Comparison of ENCODE assay signal across 16 cellular contexts in genomic region chr10:23156447-23157150, GRCh38. TPM values are rescaled to one million over a fixed set of nuclear protein-coding genes. Genes with fewer than 3 reads are reported as not detected.
DNase-seq lines count a peak whose midpoint lies in the region; ATAC-seq and TF ChIP-seq lines count a peak whose summit lies in the region.
"Had no signal": no experiment of that assay in that cellular context is flagged by ENCODE, and none has a peak within 500 bp of the region (broad histone marks: within the 10 kb centered on the region; RNA-seq: fewer than 3 reads in every experiment).

No MANE protein-coding gene starts in this region.

- H3K27ac ChIP-seq in HEK293 (ENCODE audit: extremely low read depth, low read depth, low read length): no peak overlapping the region
- H3K27ac ChIP-seq: BLaER1 had no signal

- POLR2A ChIA-PET in activated CD4-positive, alpha-beta memory T cell treated with anti-CD3 and anti-CD28 coated beads, Interleukin-2, amount 10 ng/mL, durations not matched to agents 7 days and 5 days (lab: Charles Lee): no interaction called here
- POLR2A ChIA-PET in activated CD4-positive, alpha-beta memory T cell treated with anti-CD3 and anti-CD28 coated beads for 36 hours (lab: Charles Lee): no interaction called here
- POLR2A ChIA-PET in HEK293 (lab: Yijun Ruan, JAX): no interaction called here
- POLR2A ChIA-PET in WTC11 (lab: Charles Lee): no interaction called here

- H3K4me1 ChIP-seq in HEK293 (ENCODE audit: control insufficient read depth, insufficient read depth, low read length): no peaks in the 10 kb centered on the region

- TF ChIP-seq CTCF in HEK293 (tag by site-specific recombination; IDR thresholded peaks at IDR 0.05) (no peak), WTC11 (IDR thresholded peaks at IDR 0.05) (no peak), nephron progenitor cell (IDR thresholded peaks at IDR 0.05) (no peak)

- H3K4me1 Mint-ChIP-seq in activated CD4-positive, alpha-beta memory T cell treated with anti-CD3 and anti-CD28 coated beads, Interleukin-2, amount 10 ng/mL, durations not matched to agents 7 days and 5 days: peaks cover 7% of the 10 kb centered on the region
- H3K4me1 Mint-ChIP-seq in activated CD4-positive, alpha-beta memory T cell treated with anti-CD3 and anti-CD28 coated beads for 36 hours (ENCODE audit: low read depth): peaks cover 2% of the 10 kb centered on the region
- peaks cover 15% of the 10 kb centered on the region for H3K4me1 Mint-ChIP-seq in WTC11
- H3K4me1 Mint-ChIP-seq in nephron progenitor cell: peaks cover 40% of the 10 kb centered on the region

- H3K27me3 Mint-ChIP-seq in activated CD4-positive, alpha-beta memory T cell treated with anti-CD3 and anti-CD28 coated beads, Interleukin-2, amount 10 ng/mL, durations not matched to agents 7 days and 5 days: peaks cover 19% of the 10 kb centered on the region
- peaks cover 20% of the 10 kb centered on the region for H3K27me3 Mint-ChIP-seq in activated CD4-positive, alpha-beta memory T cell treated with anti-CD3 and anti-CD28 coated beads for 36 hours
- peaks cover 14% of the 10 kb centered on the region for H3K27me3 Mint-ChIP-seq in WTC11 (ENCODE audit: low read depth)
- H3K27me3 Mint-ChIP-seq in nephron progenitor cell (ENCODE audit: low read depth, poor library complexity): peaks cover 51% of the 10 kb centered on the region

- no peaks in the 10 kb centered on the region for H3K9me3 Mint-ChIP-seq in activated CD4-positive, alpha-beta memory T cell treated with anti-CD3 and anti-CD28 coated beads, Interleukin-2, amount 10 ng/mL, durations not matched to agents 7 days and 5 days
- no peaks in the 10 kb centered on the region for H3K9me3 Mint-ChIP-seq in activated CD4-positive, alpha-beta memory T cell treated with anti-CD3 and anti-CD28 coated beads for 36 hours
- H3K9me3 Mint-ChIP-seq in WTC11 (no peaks in the 10 kb centered on the region), nephron progenitor cell (peaks cover 6% of the 10 kb centered on the region)

- peak overlapping the region; percentile 42 for H3K27ac Mint-ChIP-seq in activated CD4-positive, alpha-beta memory T cell treated with anti-CD3 and anti-CD28 coated beads, Interleukin-2, amount 10 ng/mL, durations not matched to agents 7 days and 5 days
- H3K27ac Mint-ChIP-seq in activated CD4-positive, alpha-beta memory T cell treated with anti-CD3 and anti-CD28 coated beads for 36 hours: no peak overlapping the region
- H3K27ac Mint-ChIP-seq in WTC11 (no peak overlapping the region), nephron progenitor cell (no peak overlapping the region)

- DNase-seq in activated CD4-positive, alpha-beta memory T cell treated with anti-CD3 and anti-CD28 coated beads, Interleukin-2, amount 10 ng/mL, durations not matched to agents 7 days and 5 days: no peak
- DNase-seq in activated CD4-positive, alpha-beta memory T cell treated with anti-CD3 and anti-CD28 coated beads for 36 hours: no peak
- DNase-seq in WTC11 (ENCODE audit: low spot score): no peak
- DNase-seq in nephron progenitor cell: no peak
- DNase-seq in NCI-H1930 (lab: John Stamatoyannopoulos, UW): no peak
- DNase-seq: 8988T; AML-193; CD4-positive, CD25-positive, alpha-beta regulatory T cell; HCEC 1CT; IMR-90 had no signal

- CTCF ChIA-PET in activated CD4-positive, alpha-beta memory T cell treated with anti-CD3 and anti-CD28 coated beads, Interleukin-2, amount 10 ng/mL, durations not matched to agents 7 days and 5 days (lab: Charles Lee): interaction anchor here (0.6 to 5.0 kb wide), 5 partner anchors 11 to 1635 kb away, joined by 3 to 35 read pairs (median 4); no protein-coding TSS in a partner anchor
- CTCF ChIA-PET in activated CD4-positive, alpha-beta memory T cell treated with anti-CD3 and anti-CD28 coated beads for 36 hours (lab: Charles Lee): interaction anchor here (1.3 to 3.9 kb wide), 3 partner anchors 19 to 1403 kb away, joined by 4 to 59 read pairs (median 7); no protein-coding TSS in a partner anchor
- CTCF ChIA-PET in HEK293 (lab: Yijun Ruan, JAX): interaction anchor here (0.6 to 4.7 kb wide), 8 partner anchors 16 to 1164 kb away, joined by 3 to 96 read pairs (median 4); partner anchors contain the start of gene PTF1A
- CTCF ChIA-PET in WTC11 (lab: Charles Lee): interaction anchor here (0.9 to 4.6 kb wide), 8 partner anchors 10 to 360 kb away, joined by 4 to 86 read pairs (median 8); no protein-coding TSS in a partner anchor

- no peak for ATAC-seq in WTC11
- no peak for ATAC-seq in GM19328 (IDR thresholded peaks at IDR 0.05; ENCODE audit: unreplicated experiment)
- ATAC-seq in GM18511 (IDR thresholded peaks at IDR 0.05; ENCODE audit: unreplicated experiment): no peak

- no peak overlapping the region for H3K4me3 Mint-ChIP-seq in activated CD4-positive, alpha-beta memory T cell treated with anti-CD3 and anti-CD28 coated beads, Interleukin-2, amount 10 ng/mL, durations not matched to agents 7 days and 5 days
- no peak overlapping the region for H3K4me3 Mint-ChIP-seq in activated CD4-positive, alpha-beta memory T cell treated with anti-CD3 and anti-CD28 coated beads for 36 hours
- H3K4me3 Mint-ChIP-seq in WTC11 (no peak overlapping the region), nephron progenitor cell (peak overlapping the region; percentile 37)
- H3K4me3 Mint-ChIP-seq: CD4-positive, CD25-positive, alpha-beta regulatory T cell had no signal

- intact Hi-C loops in activated CD4-positive, alpha-beta memory T cell treated with anti-CD3 and anti-CD28 coated beads for 36 hours (cut with micrococcal nuclease): loop anchor here (5.0 to 10.0 kb wide), 3 partner anchors 368 to 1348 kb away; no protein-coding TSS in a partner anchor

- no peaks in the 10 kb centered on the region for H3K36me3 ChIP-seq in HEK293 (ENCODE audit: control insufficient read depth in 2 of 2, insufficient read depth in 1 of 2, low read length in 2 of 2)
- H3K36me3 ChIP-seq: BLaER1 had no signal

- no peaks in the 10 kb centered on the region for H3K36me3 Mint-ChIP-seq in activated CD4-positive, alpha-beta memory T cell treated with anti-CD3 and anti-CD28 coated beads, Interleukin-2, amount 10 ng/mL, durations not matched to agents 7 days and 5 days (ENCODE audit: low read depth)
- H3K36me3 Mint-ChIP-seq in activated CD4-positive, alpha-beta memory T cell treated with anti-CD3 and anti-CD28 coated beads for 36 hours: no peaks in the 10 kb centered on the region
- no peaks in the 10 kb centered on the region for H3K36me3 Mint-ChIP-seq in WTC11
- H3K36me3 Mint-ChIP-seq in nephron progenitor cell (ENCODE audit: low read depth): no peaks in the 10 kb centered on the region
- H3K36me3 Mint-ChIP-seq: CD4-positive, CD25-positive, alpha-beta regulatory T cell had no signal

- H3K4me3 ChIP-seq in HEK293 (ENCODE audit: low read depth, low read length): no peak overlapping the region
- H3K4me3 ChIP-seq: BLaER1 had no signal

- no peaks in the 10 kb centered on the region for H3K9me3 ChIP-seq in HEK293 (ENCODE audit: control insufficient read depth, insufficient read depth, low read depth, low read length)
- H3K9me3 ChIP-seq: BLaER1 had no signal

TF ChIP-seq in HEK293, 187 proteins besides CTCF, POLR2A, EP300 and RAD21:
- TF ChIP-seq ZNF214 (tag by site-specific recombination; IDR thresholded peaks at IDR 0.05; ENCODE audit: borderline replicate concordance) (no peak), ZNF544 (tag by site-specific recombination; IDR thresholded peaks at IDR 0.05) (0 out of 2 replicates have a peak, but pooled peaks have one; percentile 38), ZNF366 (tag by site-specific recombination; conservative IDR thresholded peaks at IDR 0.05) (peak; percentile 95), ZFHX2 (tag by site-specific recombination; conservative IDR thresholded peaks at IDR 0.05) (peak; percentile 60), SALL2 (tag by site-specific recombination; IDR thresholded peaks at IDR 0.05; ENCODE audit: borderline replicate concordance) (peak; percentile 21; the same call in 1 of the 2 replicates), KLF7 (tag by site-specific recombination; IDR thresholded peaks at IDR 0.05; ENCODE audit: borderline replicate concordance) (no peak), ZNF514 (tag by site-specific recombination; IDR thresholded peaks at IDR 0.05) (0 out of 2 replicates have a peak, but pooled peaks have one; percentile 43), PRDM1 (tag by site-specific recombination; IDR thresholded peaks at IDR 0.05) (peak; percentile 89)

TF ChIP-seq in WTC11, 78 proteins besides CTCF, POLR2A, EP300 and RAD21:
- no peak for TF ChIP-seq ERG (CRISPR knock-in tag; IDR thresholded peaks at IDR 0.05)
- TF ChIP-seq, protein P1, sequence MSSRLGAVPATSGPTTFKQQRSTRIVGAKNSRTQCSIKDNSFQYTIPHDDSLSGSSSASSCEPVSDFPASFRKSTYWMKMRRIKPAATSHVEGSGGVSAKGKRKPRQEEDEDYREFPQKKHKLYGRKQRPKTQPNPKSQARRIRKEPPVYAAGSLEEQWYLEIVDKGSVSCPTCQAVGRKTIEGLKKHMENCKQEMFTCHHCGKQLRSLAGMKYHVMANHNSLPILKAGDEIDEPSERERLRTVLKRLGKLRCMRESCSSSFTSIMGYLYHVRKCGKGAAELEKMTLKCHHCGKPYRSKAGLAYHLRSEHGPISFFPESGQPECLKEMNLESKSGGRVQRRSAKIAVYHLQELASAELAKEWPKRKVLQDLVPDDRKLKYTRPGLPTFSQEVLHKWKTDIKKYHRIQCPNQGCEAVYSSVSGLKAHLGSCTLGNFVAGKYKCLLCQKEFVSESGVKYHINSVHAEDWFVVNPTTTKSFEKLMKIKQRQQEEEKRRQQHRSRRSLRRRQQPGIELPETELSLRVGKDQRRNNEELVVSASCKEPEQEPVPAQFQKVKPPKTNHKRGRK (CRISPR knock-in tag; IDR thresholded peaks at IDR 0.05; ENCODE audit: borderline replicate concordance): 0 out of 2 replicates have a peak, but pooled peaks have one; percentile 48

RNA-seq across cellular contexts. Expression of gene PTF1A, which starts 35.5 kb away (rescaled TPM):
- not detected for total RNA-seq in activated CD4-positive, alpha-beta memory T cell treated with anti-CD3 and anti-CD28 coated beads, Interleukin-2, amount 10 ng/mL, durations not matched to agents 7 days and 5 days
- total RNA-seq in activated CD4-positive, alpha-beta memory T cell treated with anti-CD3 and anti-CD28 coated beads for 36 hours: not detected
- total RNA-seq in WTC11 (2021): 0.11 TPM in 1 of 3 replicates, not detected in the others
- total RNA-seq: CD4-positive, CD25-positive, alpha-beta regulatory T cell; G401; H4; IMR-90 had no signal
